2 cellular contexts compared by ENCODE assay signal in genomic region chr19:18952364-18953003, GRCh38.
TF ChIP-seq lines count a peak whose summit lies in the region.

No MANE protein-coding gene starts in this region.

TF ChIP-seq in K562, 482 proteins besides CTCF, POLR2A, EP300 and RAD21:
- TF ChIP-seq CEBPB (tag; IDR thresholded peaks at IDR 0.05) (peak; percentile 73), CEBPG (CRISPR knock-in tag; IDR thresholded peaks at IDR 0.05) (peak; percentile 38; the same call in 1 of the 2 replicates), CEBPG (tag; conservative IDR thresholded peaks at IDR 0.05 in 1 of 2, IDR thresholded peaks at IDR 0.05 in 1 of 2) (peak in 1 of 2 experiments; percentile 69; a peak in 2 of 4 replicates)
TF ChIP-seq in K562: peak in this region for 2; not testable (repeated sequence) for 480.

TF ChIP-seq in liver, 16 proteins besides CTCF, POLR2A, EP300 and RAD21:
- TF ChIP-seq NR2F2 (IDR thresholded peaks at IDR 0.05), result peak; percentile 66
